Comparison of ENCODE assay signal across 19 cellular contexts in the genomic region with DNA sequence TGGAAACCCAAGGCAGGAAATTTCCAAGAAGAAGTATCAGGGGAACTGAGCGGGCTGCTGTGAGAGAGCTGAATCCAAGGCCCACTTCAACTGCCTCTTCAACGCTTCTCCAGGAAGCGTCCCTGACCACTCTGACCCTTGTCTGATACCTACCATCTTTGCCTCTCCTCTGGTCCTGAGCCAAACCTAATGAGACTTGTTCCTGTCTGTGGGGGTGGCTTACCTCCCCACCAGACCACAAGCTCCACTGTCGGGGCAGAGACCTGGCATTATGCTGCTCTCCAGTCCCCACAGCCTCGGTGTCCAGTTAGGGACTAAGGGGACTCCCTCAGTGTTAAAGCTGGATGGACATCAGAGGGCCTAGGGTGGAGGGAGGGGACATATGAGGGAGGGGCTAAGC. TPM values are rescaled to one million over a fixed set of nuclear protein-coding genes. Genes with fewer than 3 reads are reported as not detected.
"Had no signal": no experiment of that assay in that cellular context is flagged by ENCODE, and none has a peak within 500 bp of the region (broad histone marks: within the 10 kb centered on the region; RNA-seq: fewer than 3 reads in every experiment).

No MANE protein-coding gene starts in this region.

- H3K9ac ChIP-seq: SK-N-SH had no signal

- DNase-seq: KBM-7, NCI-H1092, NCI-H1105 treated with DMSO at 0.1 percent for 48 hours, NCI-H1417 treated with DMSO at 0.1 percent for 48 hours, NCI-H187, NCI-H2081, NCI-H2107, NCI-H2227 treated with DMSO at 0.1 percent for 48 hours, NCI-H510A, NCI-H524 treated with DMSO at 0.1 percent for 48 hours, NCI-H69, NCI-H774, SHP77, SK-N-SH had no signal

- H3K9me3 ChIP-seq: SK-N-SH had no signal

- H3K4me2 ChIP-seq: SK-N-SH had no signal

- H3K27ac ChIP-seq: HL-60, RWPE1 had no signal

RNA-seq across cellular contexts. Expression of a gene that starts 49.7 kb away (rescaled TPM):
- total RNA-seq: LHCN-M2, MCF 10A, SK-MEL-5 had no signal
